ENCODE assay signal across 15 cellular contexts in genomic region chr18:30903566-30903965, GRCh38.
A peak's percentile ranks its signal among the peaks of the same experiment; 100 is the strongest.
DNase-seq lines count a peak whose midpoint lies in the region; ATAC-seq and TF ChIP-seq lines count a peak whose summit lies in the region.
"Had no signal": no experiment of that assay in that cellular context is flagged by ENCODE, and none has a peak within 500 bp of the region (broad histone marks: within the 10 kb centered on the region; RNA-seq: fewer than 3 reads in every experiment).

No MANE protein-coding gene starts in this region.

- H3K9me2 ChIP-seq in GM23248 (ENCODE audit: insufficient read depth) (no peaks in the 10 kb centered on the region), PC-3 (replicated peaks; ENCODE audit: low read length) (no peaks in the 10 kb centered on the region)

- no peaks in the 10 kb centered on the region for H4K20me1 ChIP-seq in GM23248 (ENCODE audit: insufficient read depth)
- no peaks in the 10 kb centered on the region for H4K20me1 ChIP-seq in PC-3 (ENCODE audit: low read length)
- H4K20me1 ChIP-seq: BLaER1 treated with 17β-estradiol and CSF1 and Interleukin-3, amounts not matched to agents 10 nM and 100 nM had no signal

- H2AFZ ChIP-seq in GM23248 = no peak overlapping the region
- H2AFZ ChIP-seq in PC-3 (ENCODE audit: low read length) = no peak overlapping the region

- no peaks in the 10 kb centered on the region for H3K9me3 ChIP-seq in GM23248 (ENCODE audit: low read depth)
- no peaks in the 10 kb centered on the region for H3K9me3 ChIP-seq in PC-3 (ENCODE audit: low read length)
- H3K9me3 ChIP-seq: BLaER1 treated with 17β-estradiol and CSF1 and Interleukin-3, amounts not matched to agents 10 nM and 100 nM had no signal

- H3K27ac ChIP-seq in GM23248 (no peak overlapping the region), PC-3 (ENCODE audit: low read length) (no peak overlapping the region)
- H3K27ac ChIP-seq: BLaER1 treated with 17β-estradiol and CSF1 and Interleukin-3, amounts not matched to agents 10 nM and 100 nM had no signal

- POLR2A ChIA-PET in PC-3 (lab: Charles Lee; ENCODE audit: unreplicated experiment) = no interaction called here

- H3K27me3 ChIP-seq in GM23248 (replicated peaks; ENCODE audit: insufficient read depth) = no peaks in the 10 kb centered on the region
- H3K27me3 ChIP-seq in PC-3 (ENCODE audit: low read length) = no peaks in the 10 kb centered on the region
- H3K27me3 ChIP-seq: BLaER1 treated with 17β-estradiol and CSF1 and Interleukin-3, amounts not matched to agents 10 nM and 100 nM had no signal

- TF ChIP-seq CTCF in PC-3 (conservative IDR thresholded peaks at IDR 0.05; ENCODE audit: low read depth, low read length) (no peak), epithelial cell of proximal tubule (conservative IDR thresholded peaks at IDR 0.05; ENCODE audit: low read depth, low read length) (no peak)

- H3K79me2 ChIP-seq in GM23248 (ENCODE audit: insufficient read depth) (no peaks in the 10 kb centered on the region), PC-3 (ENCODE audit: low read length) (no peaks in the 10 kb centered on the region)

- CTCF ChIA-PET in PC-3 (lab: Charles Lee) = interaction anchor here (1.1 kb wide), 1 partner anchor 14 kb away, joined by 6 read pairs; no protein-coding TSS in a partner anchor

- H3K4me3 ChIP-seq in GM23248 = no peak overlapping the region
- no peak overlapping the region for H3K4me3 ChIP-seq in PC-3 (ENCODE audit: low read length)
- no peak overlapping the region for H3K4me3 ChIP-seq in epithelial cell of proximal tubule (ENCODE audit: low read depth, low read length)
- H3K4me3 ChIP-seq in skeletal muscle cell (ENCODE audit: low read depth, low read length) = no peak overlapping the region
- H3K4me3 ChIP-seq: BLaER1 treated with 17β-estradiol and CSF1 and Interleukin-3, amounts not matched to agents 10 nM and 100 nM had no signal

- H3K4me2 ChIP-seq in GM23248 (ENCODE audit: unreplicated experiment) (no peak overlapping the region), PC-3 (ENCODE audit: low read length) (no peak overlapping the region)
- H3K4me2 ChIP-seq: BLaER1 treated with 17β-estradiol and CSF1 and Interleukin-3, amounts not matched to agents 10 nM and 100 nM had no signal

- no peaks in the 10 kb centered on the region for H3K36me3 ChIP-seq in GM23248 (ENCODE audit: low read depth)
- H3K36me3 ChIP-seq in PC-3 (ENCODE audit: low read depth, low read length) = no peaks in the 10 kb centered on the region
- H3K36me3 ChIP-seq: BLaER1 treated with 17β-estradiol and CSF1 and Interleukin-3, amounts not matched to agents 10 nM and 100 nM had no signal

- H3K4me1 ChIP-seq in GM23248 (ENCODE audit: insufficient read depth) (no peaks in the 10 kb centered on the region), PC-3 (ENCODE audit: insufficient read depth, low read length) (peaks cover 6% of the 10 kb centered on the region)
- H3K4me1 ChIP-seq: BLaER1 treated with 17β-estradiol and CSF1 and Interleukin-3, amounts not matched to agents 10 nM and 100 nM had no signal

- BruUV-seq in PC-3 (replicated peaks; lab: Mats Ljungman, UMichigan) = no TSS peak

- DNase-seq in GM23248 (peak; percentile 0), PC-3 (peak; percentile 93), epithelial cell of proximal tubule (ENCODE audit: low read depth) (peak; percentile 63), skeletal muscle cell (ENCODE audit: low read depth) (peak; percentile 44), NCI-H1092 (lab: John Stamatoyannopoulos, UW) (no peak), C1 segment of cervical spinal cord (lab: John Stamatoyannopoulos, UW) (no peak)
- no peak for DNase-seq in stimulated activated CD4-positive, alpha-beta T cell treated with anti-CD3 and anti-CD28 coated beads, Interleukin-15, amount 100 ng/mL, for 24 hours
- DNase-seq: activated CD4-positive, alpha-beta T cell treated with anti-CD3 and anti-CD28 coated beads for 4 hours; activated CD8-positive, alpha-beta memory T cell treated with anti-CD3 and anti-CD28 coated beads, Interleukin-2, amount 50 U/mL, for 48 hours; activated naive CD4-positive, alpha-beta T cell; naive B cell; retina; stimulated activated CD8-positive, alpha-beta memory T cell treated with anti-CD3 and anti-CD28 coated beads, Interleukin-4, amount 100 ng/mL, for 48 hours; T1000 had no signal

- ATAC-seq in PC-3 = peak; percentile 100

- H3F3A ChIP-seq in GM23248 (ENCODE audit: insufficient read depth) = no peaks in the 10 kb centered on the region
- no peaks in the 10 kb centered on the region for H3F3A ChIP-seq in PC-3 (ENCODE audit: low read length, unreplicated experiment)

- H3K9ac ChIP-seq in GM23248 (no peak overlapping the region), PC-3 (ENCODE audit: low read length) (no peak overlapping the region)
- H3K9ac ChIP-seq: BLaER1 treated with 17β-estradiol and CSF1 and Interleukin-3, amounts not matched to agents 10 nM and 100 nM had no signal

- intact Hi-C loops in PC-3 (cut with micrococcal nuclease) = no loop called here

- in situ Hi-C loops in GM23248 (cut with MboI) = no loop called here

Comparison
In these comparisons a context has a peak if more than half of its experiments do, and no peak if none do; other contexts are left out.
1. DNase-seq: peak in GM23248 (single experiment), PC-3 (single experiment), epithelial cell of proximal tubule (single experiment) and skeletal muscle cell (single experiment); none in stimulated activated CD4-positive, alpha-beta T cell treated with anti-CD3 and anti-CD28 coated beads, Interleukin-15, amount 100 ng/mL, for 24 hours (single experiment), NCI-H1092 (single experiment) and C1 segment of cervical spinal cord (0 of 14).